Comparison of ENCODE assay signal across 16 cellular contexts in genomic region chr9:114830546-114830945, GRCh38.
"Had no signal": no experiment of that assay in that cellular context is flagged by ENCODE, and none has a peak within 500 bp of the region (broad histone marks: within the 10 kb centered on the region; RNA-seq: fewer than 3 reads in every experiment).

No MANE protein-coding gene starts in this region.

- DNase-seq: activated CD4-positive, alpha-beta T cell treated with anti-CD3 and anti-CD28 coated beads for 4 hours; activated CD8-positive, alpha-beta T cell treated with anti-CD3 and anti-CD28 coated beads for 36 hours; activated effector memory CD4-positive, alpha-beta T cell treated with Interleukin-2 at 50 U/mL for 16 hours; activated T-cell treated with anti-CD3 and anti-CD28 coated beads, Interleukin-2, amount 50 U/mL, for 4 hours; body of pancreas; central memory CD4-positive, alpha-beta T cell; effector CD4-positive, alpha-beta T cell; esophagus squamous epithelium; hippocampal formation; kidney glomerular epithelial cell; retina; stimulated activated CD4-positive, alpha-beta T cell treated with anti-CD3 and anti-CD28 coated beads, Interleukin-2, amount 100 ng/mL, for 48 hours had no signal

- H3K4me1 Mint-ChIP-seq: WTC11 had no signal

- H3K4me3 Mint-ChIP-seq: activated CD8-positive, alpha-beta T cell treated with anti-CD3 and anti-CD28 coated beads for 36 hours; activated T-cell treated with anti-CD3 and anti-CD28 coated beads, Interleukin-2, amount 50 U/mL, for 4 hours; natural killer cell treated with Interleukin-12 subunit alpha and Interleukin-12 subunit beta and Interleukin-15 and Interleukin-18, amount 100 ng/mL, for 72 hours; stimulated activated memory B cell treated with anti-CD40 and anti-IgM and Interleukin-4, amounts not matched to agents 10 μg/mL and 1 μg/mL and 100 μg/mL, for 72 hours; WTC11 had no signal

- H3K9me3 Mint-ChIP-seq: activated CD8-positive, alpha-beta T cell treated with anti-CD3 and anti-CD28 coated beads for 36 hours; stimulated activated memory B cell treated with anti-CD40 and anti-IgM and Interleukin-4, amounts not matched to agents 10 μg/mL and 1 μg/mL and 100 μg/mL, for 72 hours had no signal

- H3K27me3 Mint-ChIP-seq: activated CD8-positive, alpha-beta T cell treated with anti-CD3 and anti-CD28 coated beads for 36 hours had no signal

- H3K36me3 Mint-ChIP-seq: natural killer cell treated with Interleukin-12 subunit alpha and Interleukin-12 subunit beta and Interleukin-15 and Interleukin-18, amount 100 ng/mL, for 72 hours; stimulated activated memory B cell treated with anti-CD40 and anti-IgM and Interleukin-4, amounts not matched to agents 10 μg/mL and 1 μg/mL and 100 μg/mL, for 72 hours; WTC11 had no signal

- H3K27ac Mint-ChIP-seq: activated CD8-positive, alpha-beta T cell treated with anti-CD3 and anti-CD28 coated beads for 36 hours; activated naive CD4-positive, alpha-beta T cell treated with anti-CD3 and anti-CD28 coated beads, Interleukin-2, amount 50 U/mL, for 72 hours; natural killer cell treated with Interleukin-12 subunit alpha and Interleukin-12 subunit beta and Interleukin-15 and Interleukin-18, amount 100 ng/mL, for 72 hours; stimulated activated memory B cell treated with anti-CD40 and anti-IgM and Interleukin-4, amounts not matched to agents 10 μg/mL and 1 μg/mL and 100 μg/mL, for 72 hours; WTC11 had no signal
